ENCODE assay signal across 12 cellular contexts in genomic region chr20:34403908-34404307, GRCh38. TPM values are rescaled to one million over a fixed set of nuclear protein-coding genes. Genes with fewer than 3 reads are reported as not detected.
A peak's percentile ranks its signal among the peaks of the same experiment; 100 is the strongest.
DNase-seq lines count a peak whose midpoint lies in the region; ATAC-seq and TF ChIP-seq lines count a peak whose summit lies in the region.
"Had no signal": no experiment of that assay in that cellular context is flagged by ENCODE, and none has a peak within 500 bp of the region (broad histone marks: within the 10 kb centered on the region; RNA-seq: fewer than 3 reads in every experiment).

No MANE protein-coding gene starts in this region.

- no peak overlapping the region; the same call in 1 of the 2 replicates for H3K4me3 Mint-ChIP-seq in HFFc6
- H3K4me3 Mint-ChIP-seq in natural killer cell treated with Interleukin-12 subunit alpha and Interleukin-12 subunit beta and Interleukin-15 and Interleukin-18, amount 100 ng/mL, for 72 hours: peak overlapping the region; percentile 10

- TF ChIP-seq CTCF in GM13977 (IDR thresholded peaks at IDR 0.05; ENCODE audit: extremely low read depth, insufficient read depth, missing control alignments): no peak
- no peak for TF ChIP-seq CTCF in HFFc6 (IDR thresholded peaks at IDR 0.05)

- H3K27ac Mint-ChIP-seq in HFFc6: peak overlapping the region; percentile 2; the same call in 1 of the 2 replicates
- peak overlapping the region; percentile 0 to 54 for H3K27ac Mint-ChIP-seq in natural killer cell treated with Interleukin-12 subunit alpha and Interleukin-12 subunit beta and Interleukin-15 and Interleukin-18, amount 100 ng/mL, for 72 hours

- in situ Hi-C loops in GM13977 (cut with MboI; ENCODE audit: low pct_unique_long_range_greater_than_20kb, low sequenced_read_pairs, unreplicated experiment): no loop called here
- in situ Hi-C loops in ACHN (cut with HindIII; ENCODE audit: low pct_ligation_motif_present, low pct_unique_long_range_greater_than_20kb, low sequenced_read_pairs): no loop called here

- H3K27me3 Mint-ChIP-seq in HFFc6 (ENCODE audit: insufficient read depth): no peaks in the 10 kb centered on the region
- H3K27me3 Mint-ChIP-seq in natural killer cell treated with Interleukin-12 subunit alpha and Interleukin-12 subunit beta and Interleukin-15 and Interleukin-18, amount 100 ng/mL, for 72 hours: no peaks in the 10 kb centered on the region

- DNase-seq in GM13977 (ENCODE audit: low spot score) (peak; percentile 42), HFFc6 (no peak), RPMI8226 (peak; percentile 68), OCI-M1 (lab: John Stamatoyannopoulos, UW) (no peak), AG08396 (ENCODE audit: low spot score) (no peak), ACHN (no peak)
- DNase-seq in natural killer cell treated with Interleukin-12 subunit alpha and Interleukin-12 subunit beta and Interleukin-15 and Interleukin-18, amount 100 ng/mL, for 72 hours (ENCODE audit: low spot score): no peak
- DNase-seq: body of pancreas; EL; NCI-H2227 treated with DMSO at 0.1 percent for 48 hours; stimulated activated naive CD4-positive, alpha-beta T cell treated with Interleukin-2 at 50 U/mL for 16 hours; SW 1271 had no signal

- peaks cover 21% of the 10 kb centered on the region for H3K36me3 Mint-ChIP-seq in HFFc6 (ENCODE audit: low read depth)
- peaks cover 10% of the 10 kb centered on the region for H3K36me3 Mint-ChIP-seq in natural killer cell treated with Interleukin-12 subunit alpha and Interleukin-12 subunit beta and Interleukin-15 and Interleukin-18, amount 100 ng/mL, for 72 hours

- H3K4me1 Mint-ChIP-seq in HFFc6 (ENCODE audit: low read depth): peaks cover 43% of the 10 kb centered on the region
- H3K4me1 Mint-ChIP-seq in natural killer cell treated with Interleukin-12 subunit alpha and Interleukin-12 subunit beta and Interleukin-15 and Interleukin-18, amount 100 ng/mL, for 72 hours (ENCODE audit: low read depth in 2 of 2): peaks cover 44 to 47% of the 10 kb centered on the region in 2 donors

- H3K9me3 Mint-ChIP-seq in HFFc6: no peaks in the 10 kb centered on the region
- no peaks in the 10 kb centered on the region for H3K9me3 Mint-ChIP-seq in natural killer cell treated with Interleukin-12 subunit alpha and Interleukin-12 subunit beta and Interleukin-15 and Interleukin-18, amount 100 ng/mL, for 72 hours

- no peak for ATAC-seq in natural killer cell treated with Interleukin-12 subunit alpha and Interleukin-12 subunit beta and Interleukin-15 and Interleukin-18, amount 100 ng/mL, for 72 hours

RNA-seq across cellular contexts. Expression of gene ITCH, which starts 40.8 kb away (rescaled TPM):
- total RNA-seq in HFFc6 (2021; fragmentation: NEBNext Ultra II Directional; extraction: Animal tissue kit (Norgen Biotek cat#: 25700)): 10 to 100 TPM; 55.0 to 63.3 (median 59.1) TPM
- total RNA-seq in natural killer cell treated with Interleukin-12 subunit alpha and Interleukin-12 subunit beta and Interleukin-15 and Interleukin-18, amount 100 ng/mL, for 72 hours: 10 to 100 TPM; 79.5 to 83.6 TPM

Comparison
In these comparisons a context has a peak if more than half of its experiments do, and no peak if none do; other contexts are left out.
1. DNase-seq: peak in GM13977 (single experiment) and RPMI8226 (single experiment); none in HFFc6 (single experiment), natural killer cell treated with Interleukin-12 subunit alpha and Interleukin-12 subunit beta and Interleukin-15 and Interleukin-18, amount 100 ng/mL, for 72 hours (single experiment), OCI-M1 (single experiment), AG08396 (single experiment) and ACHN (single experiment).